19 cellular contexts compared by ENCODE assay signal in genomic region chr10:125515571-125515970, GRCh38.
DNase-seq lines count a peak whose midpoint lies in the region; TF ChIP-seq lines count a peak whose summit lies in the region.
"Had no signal": no experiment of that assay in that cellular context is flagged by ENCODE, and none has a peak within 500 bp of the region (broad histone marks: within the 10 kb centered on the region; RNA-seq: fewer than 3 reads in every experiment).

No MANE protein-coding gene starts in this region.

- no peak overlapping the region for H4K5ac ChIP-seq in mesendoderm (ENCODE audit: low read length)

- H4K8ac ChIP-seq in mesendoderm (ENCODE audit: low read depth, low read length), result no peak overlapping the region

- H3K27me3 ChIP-seq in mesendoderm (ENCODE audit: insufficient read depth, low read length, poor library complexity), result no peaks in the 10 kb centered on the region
- H3K27me3 ChIP-seq in thymus (ENCODE audit: control insufficient read depth, insufficient read depth), result no peaks in the 10 kb centered on the region

- no peaks in the 10 kb centered on the region for H3K9me3 ChIP-seq in thymus (ENCODE audit: control insufficient read depth)

- H3K4ac ChIP-seq in mesendoderm (ENCODE audit: low read depth, low read length), result no peak overlapping the region

- no peak for TF ChIP-seq CTCF in brain (conservative IDR thresholded peaks at IDR 0.05)

- no peaks in the 10 kb centered on the region for H3K36me3 ChIP-seq in mesendoderm (ENCODE audit: control insufficient read depth, insufficient read depth, low read length)
- no peaks in the 10 kb centered on the region for H3K36me3 ChIP-seq in thymus (ENCODE audit: control insufficient read depth, insufficient read depth)

- H3K27me3 Mint-ChIP-seq in brain, result peaks cover under 1% of the 10 kb centered on the region

- no peak overlapping the region for H3K4me3 ChIP-seq in mesendoderm (ENCODE audit: low read length)
- no peak overlapping the region for H3K4me3 ChIP-seq in thymus (ENCODE audit: low read length)

- H3K9ac ChIP-seq in mesendoderm (ENCODE audit: low read length), result no peak overlapping the region

- H3K4me1 Mint-ChIP-seq in brain, result peaks cover 33% of the 10 kb centered on the region
- H3K4me1 Mint-ChIP-seq: CD4-positive, CD25-positive, alpha-beta regulatory T cell; IgD-negative memory B cell; T-cell had no signal

- no peaks in the 10 kb centered on the region for H3K79me1 ChIP-seq in mesendoderm (ENCODE audit: low read length)

- H3K36me3 Mint-ChIP-seq in brain, result no peaks in the 10 kb centered on the region
- H3K36me3 Mint-ChIP-seq: CD4-positive, CD25-positive, alpha-beta regulatory T cell; IgD-negative memory B cell; T-cell had no signal

- H2AK5ac ChIP-seq in mesendoderm (ENCODE audit: low read length), result no peak overlapping the region

- H2BK120ac ChIP-seq in mesendoderm (ENCODE audit: low read depth, low read length), result no peak overlapping the region

- H2BK15ac ChIP-seq in mesendoderm (replicated peaks; ENCODE audit: low read depth), result no peak overlapping the region

- peak overlapping the region in 3 of 5 experiments; percentile 52 to 84 (median 83) for H3K27ac Mint-ChIP-seq in brain
- H3K27ac Mint-ChIP-seq: CD4-positive, CD25-positive, alpha-beta regulatory T cell; IgD-negative memory B cell; T-cell had no signal

- peaks cover 3 to 17% (median 10%) of the 10 kb centered on the region in 5 experiments for H3K9me3 Mint-ChIP-seq in brain
- H3K9me3 Mint-ChIP-seq: IgD-negative memory B cell, T-cell had no signal

- WGBS in mesendoderm (ENCODE audit: extremely low coverage, insufficient coverage, low lambda C conversion rate), result no CpG with 5 or more reads among the region's 8 CpGs
- 86% methylated on average over 8 of the region's 8 CpGs for WGBS in thymus

- H3K18ac ChIP-seq in mesendoderm (ENCODE audit: low read length), result no peak overlapping the region

- H3K27ac ChIP-seq in mesendoderm (ENCODE audit: low read depth, low read length), result no peak overlapping the region
- peak overlapping the region; percentile 3 for H3K27ac ChIP-seq in thymus (ENCODE audit: low read depth)

- no peak overlapping the region for H2BK5ac ChIP-seq in mesendoderm (ENCODE audit: low read length)

- H3K4me2 ChIP-seq in mesendoderm (ENCODE audit: low read length), result no peak overlapping the region

- no peak overlapping the region for H3K56ac ChIP-seq in mesendoderm (ENCODE audit: low read length)

- no peak overlapping the region for H3K4me3 Mint-ChIP-seq in brain
- H3K4me3 Mint-ChIP-seq: H9, IgD-negative memory B cell, T-cell had no signal

- H3K4me1 ChIP-seq in mesendoderm (ENCODE audit: control insufficient read depth, low read depth, low read length) (no peaks in the 10 kb centered on the region), thymus (ENCODE audit: control insufficient read depth, insufficient read depth, low read length) (no peaks in the 10 kb centered on the region)

- no peak overlapping the region for H3K23ac ChIP-seq in mesendoderm (ENCODE audit: low read length)

- H3K79me2 ChIP-seq in mesendoderm (ENCODE audit: control insufficient read depth, insufficient read depth, low read length), result no peaks in the 10 kb centered on the region

- DNase-seq in ELF-1 (ENCODE audit: low read depth, low spot score) (peak; percentile 23), mesendoderm (peak; percentile 53), KG1 (lab: John Stamatoyannopoulos, UW) (no peak), NCI-H1930 (lab: John Stamatoyannopoulos, UW) (no peak)
- DNase-seq in stimulated activated CD4-positive, alpha-beta T cell treated with anti-CD3 and anti-CD28 coated beads, Interleukin-4, amount 100 ng/mL, for 1 hour, result no peak
- DNase-seq: ACHN; CD4-positive, CD25-positive, alpha-beta regulatory T cell; DMS153; DND-41; H9; NCI-H1092; NCI-H1436; NCI-H187; NCI-H524 treated with DMSO at 0.1 percent for 48 hours; NCI-H774 had no signal

Comparison
In these comparisons a context has a peak if more than half of its experiments do, and no peak if none do; other contexts are left out.
1. DNase-seq: peak in ELF-1 (single experiment) and mesendoderm (single experiment); none in stimulated activated CD4-positive, alpha-beta T cell treated with anti-CD3 and anti-CD28 coated beads, Interleukin-4, amount 100 ng/mL, for 1 hour (single experiment), KG1 (single experiment) and NCI-H1930 (0 of 2).